17 cellular contexts compared by ENCODE assay signal in the genomic region with DNA sequence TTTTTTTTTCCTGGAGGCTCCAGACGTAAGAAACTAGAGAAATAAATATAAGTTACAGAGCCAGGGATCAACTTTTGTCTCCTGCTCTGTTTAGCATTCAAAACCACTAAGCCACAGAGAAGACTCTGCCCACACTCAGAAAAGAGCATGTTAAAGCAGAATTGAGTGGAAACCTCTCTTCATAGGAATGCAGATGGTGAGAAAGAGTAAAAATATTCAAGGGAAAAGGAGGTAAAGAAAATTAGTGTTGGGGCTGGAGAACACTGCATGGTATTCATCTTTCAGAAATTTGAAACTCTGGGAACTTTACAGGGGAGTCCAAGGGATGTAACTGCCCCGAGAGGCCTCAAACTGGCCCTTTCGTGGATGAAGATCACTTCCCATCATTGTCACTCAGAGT.
DNase-seq lines count a peak whose midpoint lies in the region; ATAC-seq and TF ChIP-seq lines count a peak whose summit lies in the region.
"Had no signal": no experiment of that assay in that cellular context is flagged by ENCODE, and none has a peak within 500 bp of the region (broad histone marks: within the 10 kb centered on the region; RNA-seq: fewer than 3 reads in every experiment).

No MANE protein-coding gene starts in this region.

- peak overlapping the region in 1 of 2 donors; percentile 40 for H3K27ac ChIP-seq in right atrium auricular region
- H3K27ac ChIP-seq: neutrophil had no signal

- DNase-seq in GM04503 (ENCODE audit: low read depth) (peak; percentile 76), fibroblast of villous mesenchyme (ENCODE audit: low read depth) (peak; percentile 69), skeletal muscle cell (ENCODE audit: low read depth) (peak; percentile 40), UCSD-AML1 (lab: John Stamatoyannopoulos, UW; ENCODE audit: unreplicated experiment) (no peak), NCI-H1417 (lab: John Stamatoyannopoulos, UW) (no peak), epidermal melanocyte (ENCODE audit: insufficient read length, low spot score) (no peak), right atrium auricular region (ENCODE audit: low spot score) (no peak)
- DNase-seq: activated CD4-positive, alpha-beta T cell treated with anti-CD3 and anti-CD28 coated beads, Interleukin-2, amount 10 ng/mL, durations not matched to agents 7 days and 5 days; activated naive CD4-positive, alpha-beta T cell treated with anti-CD3 and anti-CD28 coated beads, Interleukin-2, amount 50 U/mL, for 16 hours; effector CD8-positive, alpha-beta T cell; immature natural killer cell; Kasumi-1; NCI-H345; tibial artery had no signal

- TF ChIP-seq CTCF in fibroblast of villous mesenchyme (IDR thresholded peaks at IDR 0.05; ENCODE audit: insufficient read depth, low read depth, low read length): no peak
- no peak for TF ChIP-seq CTCF in right atrium auricular region (IDR thresholded peaks at IDR 0.05)

- no peaks in the 10 kb centered on the region for H3K36me3 ChIP-seq in right atrium auricular region
- H3K36me3 ChIP-seq: HAP-1, neutrophil, tibial artery had no signal

- no peaks in the 10 kb centered on the region for H3K9me3 ChIP-seq in right atrium auricular region
- H3K9me3 ChIP-seq: HAP-1, neutrophil, tibial artery had no signal

- peak; percentile 84 for ATAC-seq in SK-N-SH treated with all-trans-retinoic acid at 6 μM for 48 hours

- H3K27me3 ChIP-seq in right atrium auricular region: no peaks in the 10 kb centered on the region
- H3K27me3 ChIP-seq: neutrophil had no signal

- H3K4me3 ChIP-seq in fibroblast of villous mesenchyme (ENCODE audit: low read depth, low read length) (no peak overlapping the region), skeletal muscle cell (ENCODE audit: low read depth, low read length) (no peak overlapping the region), right atrium auricular region (no peak overlapping the region)
- H3K4me3 ChIP-seq: HAP-1, tibial artery had no signal

- H3K4me1 ChIP-seq in right atrium auricular region: no peaks in the 10 kb centered on the region
- H3K4me1 ChIP-seq: HAP-1 had no signal

TF ChIP-seq in SK-N-SH treated with all-trans-retinoic acid at 6 μM for 48 hours, 23 proteins besides CTCF, POLR2A, EP300 and RAD21:
- TF ChIP-seq, protein P1, sequence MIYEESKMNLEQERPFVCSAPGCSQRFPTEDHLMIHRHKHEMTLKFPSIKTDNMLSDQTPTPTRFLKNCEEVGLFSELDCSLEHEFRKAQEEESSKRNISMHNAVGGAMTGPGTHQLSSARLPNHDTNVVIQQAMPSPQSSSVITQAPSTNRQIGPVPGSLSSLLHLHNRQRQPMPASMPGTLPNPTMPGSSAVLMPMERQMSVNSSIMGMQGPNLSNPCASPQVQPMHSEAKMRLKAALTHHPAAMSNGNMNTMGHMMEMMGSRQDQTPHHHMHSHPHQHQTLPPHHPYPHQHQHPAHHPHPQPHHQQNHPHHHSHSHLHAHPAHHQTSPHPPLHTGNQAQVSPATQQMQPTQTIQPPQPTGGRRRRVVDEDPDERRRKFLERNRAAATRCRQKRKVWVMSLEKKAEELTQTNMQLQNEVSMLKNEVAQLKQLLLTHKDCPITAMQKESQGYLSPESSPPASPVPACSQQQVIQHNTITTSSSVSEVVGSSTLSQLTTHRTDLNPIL (CRISPR knock-in tag; IDR thresholded peaks at IDR 0.05; ENCODE audit: low read depth): no peak
- TF ChIP-seq, protein P2, sequence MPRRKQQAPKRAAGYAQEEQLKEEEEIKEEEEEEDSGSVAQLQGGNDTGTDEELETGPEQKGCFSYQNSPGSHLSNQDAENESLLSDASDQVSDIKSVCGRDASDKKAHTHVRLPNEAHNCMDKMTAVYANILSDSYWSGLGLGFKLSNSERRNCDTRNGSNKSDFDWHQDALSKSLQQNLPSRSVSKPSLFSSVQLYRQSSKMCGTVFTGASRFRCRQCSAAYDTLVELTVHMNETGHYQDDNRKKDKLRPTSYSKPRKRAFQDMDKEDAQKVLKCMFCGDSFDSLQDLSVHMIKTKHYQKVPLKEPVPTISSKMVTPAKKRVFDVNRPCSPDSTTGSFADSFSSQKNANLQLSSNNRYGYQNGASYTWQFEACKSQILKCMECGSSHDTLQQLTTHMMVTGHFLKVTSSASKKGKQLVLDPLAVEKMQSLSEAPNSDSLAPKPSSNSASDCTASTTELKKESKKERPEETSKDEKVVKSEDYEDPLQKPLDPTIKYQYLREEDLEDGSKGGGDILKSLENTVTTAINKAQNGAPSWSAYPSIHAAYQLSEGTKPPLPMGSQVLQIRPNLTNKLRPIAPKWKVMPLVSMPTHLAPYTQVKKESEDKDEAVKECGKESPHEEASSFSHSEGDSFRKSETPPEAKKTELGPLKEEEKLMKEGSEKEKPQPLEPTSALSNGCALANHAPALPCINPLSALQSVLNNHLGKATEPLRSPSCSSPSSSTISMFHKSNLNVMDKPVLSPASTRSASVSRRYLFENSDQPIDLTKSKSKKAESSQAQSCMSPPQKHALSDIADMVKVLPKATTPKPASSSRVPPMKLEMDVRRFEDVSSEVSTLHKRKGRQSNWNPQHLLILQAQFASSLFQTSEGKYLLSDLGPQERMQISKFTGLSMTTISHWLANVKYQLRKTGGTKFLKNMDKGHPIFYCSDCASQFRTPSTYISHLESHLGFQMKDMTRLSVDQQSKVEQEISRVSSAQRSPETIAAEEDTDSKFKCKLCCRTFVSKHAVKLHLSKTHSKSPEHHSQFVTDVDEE (CRISPR knock-in tag; IDR thresholded peaks at IDR 0.05): no peak
- no peak for TF ChIP-seq ZFP3 (CRISPR knock-in tag; IDR thresholded peaks at IDR 0.05)
- no peak for TF ChIP-seq ZFP30 (CRISPR knock-in tag; IDR thresholded peaks at IDR 0.05)
- no peak for TF ChIP-seq ZNF70 (CRISPR knock-in tag; IDR thresholded peaks at IDR 0.05)
- no peak for TF ChIP-seq RARB (CRISPR knock-in tag; IDR thresholded peaks at IDR 0.05)
- TF ChIP-seq, protein P3, sequence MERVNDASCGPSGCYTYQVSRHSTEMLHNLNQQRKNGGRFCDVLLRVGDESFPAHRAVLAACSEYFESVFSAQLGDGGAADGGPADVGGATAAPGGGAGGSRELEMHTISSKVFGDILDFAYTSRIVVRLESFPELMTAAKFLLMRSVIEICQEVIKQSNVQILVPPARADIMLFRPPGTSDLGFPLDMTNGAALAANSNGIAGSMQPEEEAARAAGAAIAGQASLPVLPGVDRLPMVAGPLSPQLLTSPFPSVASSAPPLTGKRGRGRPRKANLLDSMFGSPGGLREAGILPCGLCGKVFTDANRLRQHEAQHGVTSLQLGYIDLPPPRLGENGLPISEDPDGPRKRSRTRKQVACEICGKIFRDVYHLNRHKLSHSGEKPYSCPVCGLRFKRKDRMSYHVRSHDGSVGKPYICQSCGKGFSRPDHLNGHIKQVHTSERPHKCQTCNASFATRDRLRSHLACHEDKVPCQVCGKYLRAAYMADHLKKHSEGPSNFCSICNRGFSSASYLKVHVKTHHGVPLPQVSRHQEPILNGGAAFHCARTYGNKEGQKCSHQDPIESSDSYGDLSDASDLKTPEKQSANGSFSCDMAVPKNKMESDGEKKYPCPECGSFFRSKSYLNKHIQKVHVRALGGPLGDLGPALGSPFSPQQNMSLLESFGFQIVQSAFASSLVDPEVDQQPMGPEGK (CRISPR knock-in tag; IDR thresholded peaks at IDR 0.05; ENCODE audit: borderline replicate concordance): no peak
- no peak for TF ChIP-seq ZNF8 (CRISPR knock-in tag; IDR thresholded peaks at IDR 0.05)
- no peak for TF ChIP-seq BACH2 (CRISPR knock-in tag; IDR thresholded peaks at IDR 0.05; ENCODE audit: borderline replicate concordance)
- no peak for TF ChIP-seq CSDC2 (CRISPR knock-in tag; IDR thresholded peaks at IDR 0.05)
- no peak for TF ChIP-seq SNAI2 (CRISPR knock-in tag; IDR thresholded peaks at IDR 0.05)

Comparison
In these comparisons a context has a peak if more than half of its experiments do, and no peak if none do; other contexts are left out.
1. DNase-seq: peak in GM04503 (single experiment), fibroblast of villous mesenchyme (single experiment) and skeletal muscle cell (single experiment); none in UCSD-AML1 (single experiment), NCI-H1417 (0 of 3), epidermal melanocyte (single experiment) and right atrium auricular region (single experiment).